ENCODE assay signal across 8 cellular contexts in the genomic region with DNA sequence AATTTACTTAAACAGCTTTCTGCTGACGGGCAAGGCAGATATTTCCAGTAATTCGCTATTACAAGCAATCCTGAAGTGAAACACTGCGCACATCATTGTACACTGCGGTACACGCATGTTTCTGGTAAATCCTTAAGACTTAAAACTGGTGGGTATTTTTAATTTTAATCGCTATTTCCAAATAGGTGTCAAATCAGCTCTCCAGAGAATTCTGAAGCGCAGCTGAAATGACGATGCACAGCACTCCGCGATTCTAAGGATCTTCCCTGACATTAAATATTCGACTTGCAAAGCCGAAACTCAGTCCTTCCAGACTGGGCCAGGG. TPM values are rescaled to one million over a fixed set of nuclear protein-coding genes. Genes with fewer than 3 reads are reported as not detected.
DNase-seq lines count a peak whose midpoint lies in the region; ATAC-seq, FAIRE-seq and TF ChIP-seq lines count a peak whose summit lies in the region.

No MANE protein-coding gene starts in this region.

- no peak for TF ChIP-seq POLR2A in erythroblast (IDR thresholded peaks at IDR 0.05; ENCODE audit: low read length)

- H3K27ac ChIP-seq in heart right ventricle (peak overlapping the region; percentile 83 to 97 (median 94)), small intestine (ENCODE audit: low read depth in 1 of 2, low read length in 1 of 2) (peak overlapping the region; percentile 76 to 97)

- peaks cover 25% of the 10 kb centered on the region for H3K4me1 Mint-ChIP-seq in T-helper 17 cell

- H3K9me3 ChIP-seq in T-helper 17 cell (ENCODE audit: control insufficient read depth, low read length, poor library complexity, severe bottlenecking) (no peaks in the 10 kb centered on the region), heart right ventricle (no peaks in the 10 kb centered on the region), small intestine (ENCODE audit: control insufficient read depth, low read depth) (no peaks in the 10 kb centered on the region)

- H3K36me3 Mint-ChIP-seq in T-helper 17 cell (ENCODE audit: low read depth): peaks cover 10% of the 10 kb centered on the region

- TF ChIP-seq CTCF in GM13976 (IDR thresholded peaks at IDR 0.05; ENCODE audit: borderline replicate concordance, control extremely low read depth, extremely low read depth, insufficient read depth, missing control alignments) (no peak), heart right ventricle (IDR thresholded peaks at IDR 0.05) (no peak)

- 1 to 2% methylated on average over 12 of the region's 12 CpGs for WGBS in heart right ventricle, 2 donors
- 0% methylated on average over 12 of the region's 12 CpGs for WGBS in small intestine, 3 donors

- FAIRE-seq in small intestine (lab: Jason Lieb, UNC): no peak

- H3K36me3 ChIP-seq in heart right ventricle (peaks cover 0 to 37% (median 8%) of the 10 kb centered on the region in 9 donors), small intestine (ENCODE audit: control insufficient read depth in 2 of 2, insufficient read depth in 2 of 2, low read length in 2 of 2) (peaks cover 3 to 7% of the 10 kb centered on the region in 2 donors)

- H3K4me3 ChIP-seq in heart right ventricle (peak overlapping the region; percentile 61 to 94 (median 86)), small intestine (ENCODE audit: low read depth in 1 of 2, low read length in 2 of 2) (peak overlapping the region; percentile 64 to 78)

- ATAC-seq in HG02678 (IDR thresholded peaks at IDR 0.05; ENCODE audit: unreplicated experiment) (peak; percentile 5), T-helper 17 cell (peak; percentile 52), heart right ventricle (peak in 2 of 8 donors; percentile 3 to 17)

- intact Hi-C loops in heart right ventricle (cut with DNase I): loop anchor here in 1 of 10 donors (10.0 kb wide), 1 partner anchor 297 kb away; a partner anchor contains a TSS

- peak overlapping the region; percentile 93 for H3K4me3 Mint-ChIP-seq in T-helper 17 cell

- peak; percentile 38 for DNase-seq in GM13976 (ENCODE audit: low spot score)
- DNase-seq in T-helper 17 cell: no peak
- DNase-seq in heart right ventricle: no peak
- no peak for DNase-seq in small intestine
- DNase-seq in erythroblast (lab: John Stamatoyannopoulos, UW): no peak
- DNase-seq in HK-2 (ENCODE audit: unreplicated experiment): no peak
- DNase-seq in DMS114 treated with DMSO at 0.1 percent for 48 hours (lab: John Stamatoyannopoulos, UW; ENCODE audit: unreplicated experiment): no peak

- H3K27me3 ChIP-seq in heart right ventricle: peaks cover 0 to 4% (median 0%) of the 10 kb centered on the region in 7 donors
- no peaks in the 10 kb centered on the region for H3K27me3 ChIP-seq in small intestine (ENCODE audit: control insufficient read depth in 2 of 2, insufficient read depth in 2 of 2, low read length in 2 of 2)

- H3K4me1 ChIP-seq in heart right ventricle (peaks cover 0 to 24% (median 18%) of the 10 kb centered on the region in 9 donors), small intestine (ENCODE audit: control insufficient read depth in 2 of 2, insufficient read depth in 1 of 2, low read depth in 1 of 2, low read length in 1 of 2) (peaks cover 0 to 6% of the 10 kb centered on the region in 2 donors)

- peak overlapping the region; percentile 97 for H3K27ac Mint-ChIP-seq in T-helper 17 cell

- H3K27me3 Mint-ChIP-seq in T-helper 17 cell: no peaks in the 10 kb centered on the region

- in situ Hi-C loops in GM13976 (cut with MboI; ENCODE audit: low sequenced_read_pairs, unreplicated experiment): no loop called here

RNA-seq across cellular contexts. Expression of a gene that starts 0.3 kb away (rescaled TPM):
- total RNA-seq in T-helper 17 cell (10 to 100 TPM in 1 of 2 donors, 1 to 10 TPM in 1; 9.0 to 10.5 TPM), heart right ventricle (10 to 100 TPM in 8 of 10 donors, 1 to 10 TPM in 2; 8.3 to 13.1 (median 10.6) TPM)
- polyA plus RNA-seq in heart right ventricle (10 to 100 TPM; 13.5 to 18.2 TPM), small intestine (10 to 100 TPM; 15.7 to 24.0 (median 21.6) TPM)

RNA-seq across cellular contexts. Expression of a gene that starts 20.9 kb away (rescaled TPM):
- total RNA-seq in T-helper 17 cell: not detected
- not detected for total RNA-seq in heart right ventricle
- not detected for polyA plus RNA-seq in heart right ventricle
- not detected for polyA plus RNA-seq in small intestine

RNA-seq across cellular contexts. Expression of a gene that starts 42.3 kb away (rescaled TPM):
- total RNA-seq in T-helper 17 cell (10 to 100 TPM; 14.6 to 18.2 TPM), heart right ventricle (10 to 100 TPM in 8 of 10 donors, 1 to 10 TPM in 2; 7.6 to 16.2 (median 11.6) TPM)
- polyA plus RNA-seq in heart right ventricle (10 to 100 TPM; 13.3 to 20.6 TPM), small intestine (10 to 100 TPM in 1 of 3 donors, 1 to 10 TPM in 2; 4.5 to 19.7 (median 7.6) TPM)

RNA-seq across cellular contexts. Expression of a gene that starts 42.4 kb away (rescaled TPM):
- total RNA-seq in T-helper 17 cell: 10 to 100 TPM in 1 of 2 donors, 1 to 10 TPM in 1; 7.4 to 12.9 TPM
- 1 to 10 TPM; 2.1 to 6.0 (median 4.6) TPM for total RNA-seq in heart right ventricle
- 1 to 10 TPM; 2.1 TPM for polyA plus RNA-seq in heart right ventricle
- 1 to 10 TPM; 1.8 to 2.7 (median 2.4) TPM for polyA plus RNA-seq in small intestine
